18 cellular contexts compared by ENCODE assay signal in genomic region chr1:76079475-76080227, GRCh38. TPM values are rescaled to one million over a fixed set of nuclear protein-coding genes. Genes with fewer than 3 reads are reported as not detected.
"Had no signal": no experiment of that assay in that cellular context is flagged by ENCODE, and none has a peak within 500 bp of the region (broad histone marks: within the 10 kb centered on the region; RNA-seq: fewer than 3 reads in every experiment).

No MANE protein-coding gene starts in this region.

- ATAC-seq: effector memory CD8-positive, alpha-beta T cell; left ventricle myocardium superior; natural killer cell; right lobe of liver had no signal

- H3K4me3 Mint-ChIP-seq: activated CD4-positive, alpha-beta T cell treated with anti-CD3 and anti-CD28 coated beads, Interleukin-2, amount 10 ng/mL, durations not matched to agents 7 days and 5 days; activated T-helper 1 cell treated with anti-CD3 and anti-CD28 coated beads, Interleukin-12 subunit alpha, Interleukin-12 subunit beta, Interleukin-2, Interleukin-4 antibody, amounts not matched to agents 30 ng/mL and 10 ng/mL and 1 ng/mL, durations not matched to agents 14 hours and 24 hours and 36 hours; dendritic cell treated with granulocyte-macrophage colony-stimulating factor and Interleukin-4, amounts not matched to agents 40 ng/mL and 50 ng/mL, for 4 days; effector memory CD8-positive, alpha-beta T cell; memory B cell; natural killer cell; T-helper 2 cell treated with Interferon-gamma antibody and Interleukin-4, amounts not matched to agents 5 μg/mL and 100 μg/mL, for 36 hours had no signal

- H3K27me3 Mint-ChIP-seq: activated CD4-positive, alpha-beta T cell treated with anti-CD3 and anti-CD28 coated beads, Interleukin-2, amount 10 ng/mL, durations not matched to agents 7 days and 5 days had no signal

- H3K36me3 Mint-ChIP-seq: natural killer cell had no signal

- H3K9me3 Mint-ChIP-seq: activated CD4-positive, alpha-beta T cell treated with anti-CD3 and anti-CD28 coated beads, Interleukin-2, amount 10 ng/mL, durations not matched to agents 7 days and 5 days; activated T-helper 1 cell treated with anti-CD3 and anti-CD28 coated beads, Interleukin-12 subunit alpha, Interleukin-12 subunit beta, Interleukin-2, Interleukin-4 antibody, amounts not matched to agents 30 ng/mL and 10 ng/mL and 1 ng/mL, durations not matched to agents 14 hours and 24 hours and 36 hours; dendritic cell treated with granulocyte-macrophage colony-stimulating factor and Interleukin-4, amounts not matched to agents 40 ng/mL and 50 ng/mL, for 4 days; effector memory CD8-positive, alpha-beta T cell; natural killer cell; T-helper 2 cell treated with Interferon-gamma antibody and Interleukin-4, amounts not matched to agents 5 μg/mL and 100 μg/mL, for 36 hours had no signal

- H3K27me3 ChIP-seq: ascending aorta, breast epithelium, right lobe of liver had no signal

- H3K27ac ChIP-seq: ascending aorta, breast epithelium, prostate gland, right lobe of liver, thoracic aorta had no signal

- DNase-seq: activated CD4-positive, alpha-beta T cell treated with anti-CD3 and anti-CD28 coated beads, Interleukin-2, amount 10 ng/mL, durations not matched to agents 7 days and 5 days; activated CD8-positive, alpha-beta memory T cell treated with anti-CD3 and anti-CD28 coated beads for 24 hours; activated naive CD4-positive, alpha-beta T cell; cerebellar nuclear complex; effector memory CD8-positive, alpha-beta T cell; foreskin melanocyte; left ventricle myocardium superior; natural killer cell; occipital lobe; right lobe of liver had no signal

- H3K4me1 ChIP-seq: breast epithelium, right lobe of liver had no signal

- H3K27ac Mint-ChIP-seq: activated CD4-positive, alpha-beta T cell treated with anti-CD3 and anti-CD28 coated beads, Interleukin-2, amount 10 ng/mL, durations not matched to agents 7 days and 5 days; activated T-helper 1 cell treated with anti-CD3 and anti-CD28 coated beads, Interleukin-12 subunit alpha, Interleukin-12 subunit beta, Interleukin-2, Interleukin-4 antibody, amounts not matched to agents 30 ng/mL and 10 ng/mL and 1 ng/mL, durations not matched to agents 14 hours and 24 hours and 36 hours; dendritic cell treated with granulocyte-macrophage colony-stimulating factor and Interleukin-4, amounts not matched to agents 40 ng/mL and 50 ng/mL, for 4 days; effector memory CD8-positive, alpha-beta T cell; natural killer cell; T-helper 2 cell treated with Interferon-gamma antibody and Interleukin-4, amounts not matched to agents 5 μg/mL and 100 μg/mL, for 36 hours had no signal

- H3K9me3 ChIP-seq: ascending aorta, breast epithelium, prostate gland, right lobe of liver, thoracic aorta had no signal

RNA-seq across cellular contexts. Expression of gene ST6GALNAC3, which starts 5.1 kb away (rescaled TPM):
- total RNA-seq: activated T-helper 1 cell treated with anti-CD3 and anti-CD28 coated beads, Interleukin-12 subunit alpha, Interleukin-12 subunit beta, Interleukin-2, Interleukin-4 antibody, amounts not matched to agents 30 ng/mL and 10 ng/mL and 1 ng/mL, durations not matched to agents 14 hours and 24 hours and 36 hours; natural killer cell had no signal
